Comparison of ENCODE assay signal across 22 cellular contexts in the genomic region with DNA sequence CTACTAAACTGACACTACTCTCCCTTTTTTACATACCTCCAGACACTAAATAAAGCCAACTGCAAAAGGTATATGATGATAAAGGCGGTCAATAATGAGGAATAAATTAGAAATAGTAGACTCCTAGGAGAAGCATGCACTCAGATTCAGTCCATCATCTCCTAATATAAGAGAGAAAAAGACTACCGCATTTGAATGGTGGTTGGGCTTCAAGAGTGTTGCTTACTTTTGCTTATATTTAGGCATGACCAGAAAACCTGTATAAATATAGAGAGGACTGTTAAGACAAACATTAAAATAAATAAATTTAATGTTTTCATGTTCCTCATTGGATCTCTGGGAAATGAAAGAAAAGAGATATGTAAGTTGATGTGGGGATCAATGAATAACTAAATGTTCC.
DNase-seq lines count a peak whose midpoint lies in the region; ATAC-seq and TF ChIP-seq lines count a peak whose summit lies in the region.
"Had no signal": no experiment of that assay in that cellular context is flagged by ENCODE, and none has a peak within 500 bp of the region (broad histone marks: within the 10 kb centered on the region; RNA-seq: fewer than 3 reads in every experiment).

No MANE protein-coding gene starts in this region.

- no peaks in the 10 kb centered on the region for H3K9me3 Mint-ChIP-seq in glutamatergic neuron (ENCODE audit: unreplicated experiment)
- H3K9me3 Mint-ChIP-seq: T-helper 1 cell treated with Interleukin-12 subunit alpha and Interleukin-12 subunit beta and Interleukin-4 antibody, amounts not matched to agents 30 μg/mL and 1 μg/mL, for 36 hours had no signal

- H3K27me3 Mint-ChIP-seq in glutamatergic neuron (ENCODE audit: unreplicated experiment), result no peaks in the 10 kb centered on the region
- H3K27me3 Mint-ChIP-seq: CD8-positive, alpha-beta memory T cell had no signal

- no peaks in the 10 kb centered on the region for H3K27me3 ChIP-seq in brain microvascular endothelial cell (replicated peaks)
- H3K27me3 ChIP-seq: MG63, SJSA1 had no signal

- ATAC-seq in GM18907 (IDR thresholded peaks at IDR 0.05; ENCODE audit: unreplicated experiment), result no peak
- no peak for ATAC-seq in GM18517 (IDR thresholded peaks at IDR 0.05; ENCODE audit: unreplicated experiment)

- no peak overlapping the region for H3K4me3 Mint-ChIP-seq in glutamatergic neuron (ENCODE audit: unreplicated experiment)
- H3K4me3 Mint-ChIP-seq: CD8-positive, alpha-beta memory T cell; T-helper 1 cell treated with Interleukin-12 subunit alpha and Interleukin-12 subunit beta and Interleukin-4 antibody, amounts not matched to agents 30 μg/mL and 1 μg/mL, for 36 hours had no signal

- no peaks in the 10 kb centered on the region for H3K4me1 Mint-ChIP-seq in glutamatergic neuron (ENCODE audit: low read depth, unreplicated experiment)
- H3K4me1 Mint-ChIP-seq: CD8-positive, alpha-beta memory T cell had no signal

- H3K36me3 ChIP-seq in HEK293 (ENCODE audit: control insufficient read depth in 2 of 2, insufficient read depth in 1 of 2, low read length in 2 of 2), result no peaks in the 10 kb centered on the region
- no peaks in the 10 kb centered on the region for H3K36me3 ChIP-seq in brain microvascular endothelial cell (replicated peaks)
- H3K36me3 ChIP-seq: MG63, SJSA1 had no signal

- POLR2A ChIA-PET in HEK293 (lab: Yijun Ruan, JAX), result no interaction called here

- no peaks in the 10 kb centered on the region for H3K9me3 ChIP-seq in HEK293 (ENCODE audit: control insufficient read depth, insufficient read depth, low read depth, low read length)
- H3K9me3 ChIP-seq: MG63, SJSA1 had no signal

- H3K27ac ChIP-seq in HEK293 (ENCODE audit: extremely low read depth, low read depth, low read length), result no peak overlapping the region
- H3K27ac ChIP-seq in brain microvascular endothelial cell, result no peak overlapping the region
- H3K27ac ChIP-seq: GM23248, PC-9, RWPE1, SJSA1 had no signal

- no peaks in the 10 kb centered on the region for H3K36me3 Mint-ChIP-seq in glutamatergic neuron (ENCODE audit: unreplicated experiment)
- H3K36me3 Mint-ChIP-seq: CD8-positive, alpha-beta memory T cell had no signal

- in situ Hi-C loops in brain microvascular endothelial cell (cut with HindIII; ENCODE audit: low pct_ligation_motif_present, low sequenced_read_pairs), result no loop called here

- DNase-seq in DMS53 (lab: John Stamatoyannopoulos, UW), result peak; percentile 94
- peak; percentile 2 for DNase-seq in NCI-H748 treated with DMSO at 0.1 percent for 48 hours (lab: John Stamatoyannopoulos, UW)
- DNase-seq in glutamatergic neuron, result no peak
- no peak for DNase-seq in brain microvascular endothelial cell
- DNase-seq: ACHN; C1 segment of cervical spinal cord; CD8-positive, alpha-beta memory T cell; GDM1; GM23248; HCEC 1CT; Kasumi-1; MG63; NCI-H1092; NCI-H1436 treated with DMSO at 0.1 percent for 48 hours; NCI-H2081 treated with DMSO at 0.1 percent for 48 hours; PC-9 had no signal

- no peak for TF ChIP-seq CTCF in HEK293 (tag by site-specific recombination; IDR thresholded peaks at IDR 0.05)
- no peak for TF ChIP-seq CTCF in glutamatergic neuron (IDR thresholded peaks at IDR 0.05; ENCODE audit: partially characterized antibody, unreplicated experiment)
- no peak for TF ChIP-seq CTCF in brain microvascular endothelial cell (IDR thresholded peaks at IDR 0.05; ENCODE audit: low read depth, low read length, missing control alignments)

- H3K4me3 ChIP-seq in HEK293 (ENCODE audit: low read depth, low read length), result no peak overlapping the region
- H3K4me3 ChIP-seq in brain microvascular endothelial cell (ENCODE audit: low read depth, low read length), result no peak overlapping the region
- H3K4me3 ChIP-seq: GM23248, MG63, PC-9, SJSA1 had no signal

- CTCF ChIA-PET in HEK293 (lab: Yijun Ruan, JAX), result no interaction called here

- H3K27ac Mint-ChIP-seq in glutamatergic neuron (ENCODE audit: unreplicated experiment), result peak overlapping the region; percentile 13
- H3K27ac Mint-ChIP-seq: CD8-positive, alpha-beta memory T cell; T-helper 1 cell treated with Interleukin-12 subunit alpha and Interleukin-12 subunit beta and Interleukin-4 antibody, amounts not matched to agents 30 μg/mL and 1 μg/mL, for 36 hours had no signal

- no peaks in the 10 kb centered on the region for H3K4me1 ChIP-seq in HEK293 (ENCODE audit: control insufficient read depth, insufficient read depth, low read length)
- H3K4me1 ChIP-seq: SJSA1 had no signal

TF ChIP-seq in HEK293, 187 proteins besides CTCF, POLR2A, EP300 and RAD21:
- TF ChIP-seq ZNF624 (tag by site-specific recombination; IDR thresholded peaks at IDR 0.05) (no peak), GFI1B (tag by site-specific recombination; IDR thresholded peaks at IDR 0.05) (no peak), ZNF221 (tag by site-specific recombination; IDR thresholded peaks at IDR 0.05; ENCODE audit: borderline replicate concordance) (no peak), ZNF449 (tag by site-specific recombination; IDR thresholded peaks at IDR 0.05) (peak; percentile 96), ZNF223 (tag by site-specific recombination; IDR thresholded peaks at IDR 0.05) (no peak), ZNF23 (tag by site-specific recombination; IDR thresholded peaks at IDR 0.05; ENCODE audit: borderline replicate concordance) (no peak)

Comparison
In these comparisons a context has a peak if more than half of its experiments do, and no peak if none do; other contexts are left out.
1. DNase-seq: peak in DMS53 (single experiment) and NCI-H748 treated with DMSO at 0.1 percent for 48 hours (single experiment); none in glutamatergic neuron (single experiment) and brain microvascular endothelial cell (single experiment).